17 cellular contexts compared by ENCODE assay signal in genomic region chr2:110867078-110867477, GRCh38.
DNase-seq lines count a peak whose midpoint lies in the region; ATAC-seq and TF ChIP-seq lines count a peak whose summit lies in the region.
"Had no signal": no experiment of that assay in that cellular context is flagged by ENCODE, and none has a peak within 500 bp of the region (broad histone marks: within the 10 kb centered on the region; RNA-seq: fewer than 3 reads in every experiment).

No MANE protein-coding gene starts in this region.

- POLR2A ChIA-PET in activated CD8-positive, alpha-beta T cell treated with anti-CD3 and anti-CD28 coated beads, Interleukin-2, amount 10 ng/mL, durations not matched to agents 7 days and 5 days (lab: Charles Lee), result interaction anchor here (1.5 kb wide), 1 partner anchor 10 kb away, joined by 5 read pairs; no protein-coding TSS in a partner anchor

- H4K20me1 ChIP-seq in H9 (ENCODE audit: control insufficient read depth, insufficient read depth, insufficient read length), result no peaks in the 10 kb centered on the region

- no peak overlapping the region for H2BK20ac ChIP-seq in H9 (ENCODE audit: low read depth, low read length, poor library complexity, severe bottlenecking)

- H3K56ac ChIP-seq in H9 (ENCODE audit: insufficient read length, low read depth, low read length), result no peak overlapping the region

- TF ChIP-seq CTCF in H9 (conservative IDR thresholded peaks at IDR 0.05) (no peak), neural crest cell (conservative IDR thresholded peaks at IDR 0.05) (no peak), gastroesophageal sphincter (IDR thresholded peaks at IDR 0.05) (no peak), heart left ventricle (IDR thresholded peaks at IDR 0.05) (no peak)

- CTCF ChIA-PET in activated CD8-positive, alpha-beta T cell treated with anti-CD3 and anti-CD28 coated beads, Interleukin-2, amount 10 ng/mL, durations not matched to agents 7 days and 5 days (lab: Charles Lee), result interaction anchor here (1.3 to 4.1 kb wide), 5 partner anchors 9 to 14 kb away, joined by 3 to 26 read pairs (median 5); no protein-coding TSS in a partner anchor

- DNase-seq in activated T-cell treated with anti-CD3 and anti-CD28 coated beads, Interleukin-2, amount 50 U/mL, for 24 hours, result no peak
- DNase-seq in activated T-cell treated with anti-CD3 and anti-CD28 coated beads, Interleukin-2, amount 50 U/mL, for 1 hour, result no peak
- no peak for DNase-seq in H9
- DNase-seq in activated CD8-positive, alpha-beta T cell treated with anti-CD3 and anti-CD28 coated beads, Interleukin-2, amount 10 ng/mL, durations not matched to agents 7 days and 5 days, result no peak
- DNase-seq in neural crest cell (ENCODE audit: low read depth, low spot score), result no peak
- DNase-seq in heart left ventricle, result no peak
- DNase-seq: AML-193; CD4-positive, alpha-beta T cell; DND-41; GDM1; HFFc6; NCI-H1436; NCI-H446; PC-9 had no signal

- no peak overlapping the region for H3K23ac ChIP-seq in H9 (ENCODE audit: insufficient read length, low read depth, low read length)

- H3K27ac Mint-ChIP-seq in activated T-cell treated with anti-CD3 and anti-CD28 coated beads, Interleukin-2, amount 50 U/mL, for 24 hours, result peak overlapping the region; percentile 82
- H3K27ac Mint-ChIP-seq in H9, result peak overlapping the region; percentile 23 to 86 (median 68); a peak in 5 of 7 replicates
- peak overlapping the region; percentile 5 for H3K27ac Mint-ChIP-seq in activated CD8-positive, alpha-beta T cell treated with anti-CD3 and anti-CD28 coated beads, Interleukin-2, amount 10 ng/mL, durations not matched to agents 7 days and 5 days
- H3K27ac Mint-ChIP-seq in neural crest cell (ENCODE audit: unreplicated experiment), result peak overlapping the region; percentile 64
- H3K27ac Mint-ChIP-seq: CD4-positive, alpha-beta T cell; GM23338; HFFc6 had no signal

- no peak overlapping the region for H2BK5ac ChIP-seq in H9 (ENCODE audit: insufficient read length, low read length)

- ATAC-seq in activated CD8-positive, alpha-beta T cell treated with anti-CD3 and anti-CD28 coated beads, Interleukin-2, amount 10 ng/mL, durations not matched to agents 7 days and 5 days, result no peak
- ATAC-seq in GM19397 (IDR thresholded peaks at IDR 0.05; ENCODE audit: unreplicated experiment) (no peak), gastroesophageal sphincter (no peak), heart left ventricle (no peak)

- no peak overlapping the region for H4K5ac ChIP-seq in H9 (ENCODE audit: insufficient read length, low read depth, low read length)

- no peak overlapping the region for H3K9ac ChIP-seq in H9 (ENCODE audit: extremely low read depth, insufficient read length, low read length)

- no peak overlapping the region for H3K4ac ChIP-seq in H9 (ENCODE audit: low read depth, low read length)

- no peaks in the 10 kb centered on the region for H3K36me3 Mint-ChIP-seq in activated T-cell treated with anti-CD3 and anti-CD28 coated beads, Interleukin-2, amount 50 U/mL, for 24 hours (ENCODE audit: low read depth)
- H3K36me3 Mint-ChIP-seq in H9 (ENCODE audit: insufficient read depth in 1 of 3, low read depth in 3 of 3) (peaks cover 2 to 20% (median 19%) of the 10 kb centered on the region in 3 experiments; a peak in 5 of 7 replicates), neural crest cell (ENCODE audit: low read depth) (no peaks in the 10 kb centered on the region)
- H3K36me3 Mint-ChIP-seq in activated CD8-positive, alpha-beta T cell treated with anti-CD3 and anti-CD28 coated beads, Interleukin-2, amount 10 ng/mL, durations not matched to agents 7 days and 5 days (ENCODE audit: low read depth), result no peaks in the 10 kb centered on the region

- no peaks in the 10 kb centered on the region for H3K79me1 ChIP-seq in H9 (ENCODE audit: insufficient read depth, low read depth, low read length, poor library complexity, severe bottlenecking)

- no peak for TF ChIP-seq POLR2A in gastroesophageal sphincter (IDR thresholded peaks at IDR 0.05)
- TF ChIP-seq POLR2A in heart left ventricle (IDR thresholded peaks at IDR 0.05), result no peak

- no peaks in the 10 kb centered on the region for H3K9me3 ChIP-seq in H9 (ENCODE audit: control insufficient read depth, low read depth, low read length)
- no peaks in the 10 kb centered on the region for H3K9me3 ChIP-seq in gastroesophageal sphincter
- H3K9me3 ChIP-seq in heart left ventricle, result no peaks in the 10 kb centered on the region

- no peak overlapping the region for H3K18ac ChIP-seq in H9 (ENCODE audit: insufficient read length, low read depth, low read length)

- H3K27me3 ChIP-seq in H9 (ENCODE audit: insufficient read depth, low read length), result no peaks in the 10 kb centered on the region
- H3K27me3 ChIP-seq in gastroesophageal sphincter, result peaks cover 17% of the 10 kb centered on the region
- peaks cover 0 to 35% (median 0%) of the 10 kb centered on the region in 9 donors for H3K27me3 ChIP-seq in heart left ventricle

- H3K4me2 ChIP-seq in H9 (ENCODE audit: insufficient read depth, insufficient read length, low read length), result no peak overlapping the region
- H3K4me2 ChIP-seq: GM23338, PC-9 had no signal

- H2BK15ac ChIP-seq in H9 (ENCODE audit: low read depth, low read length), result no peak overlapping the region

- no peaks in the 10 kb centered on the region for H3K9me3 Mint-ChIP-seq in activated T-cell treated with anti-CD3 and anti-CD28 coated beads, Interleukin-2, amount 50 U/mL, for 24 hours
- H3K9me3 Mint-ChIP-seq in H9 (no peaks in the 10 kb centered on the region), neural crest cell (no peaks in the 10 kb centered on the region)
- no peaks in the 10 kb centered on the region for H3K9me3 Mint-ChIP-seq in activated CD8-positive, alpha-beta T cell treated with anti-CD3 and anti-CD28 coated beads, Interleukin-2, amount 10 ng/mL, durations not matched to agents 7 days and 5 days (ENCODE audit: insufficient read depth)
- H3K9me3 Mint-ChIP-seq: CD4-positive, alpha-beta T cell; GM23338; HFFc6 had no signal

- intact Hi-C loops in heart left ventricle (cut with DNase I), result loop anchor here in 1 of 10 donors (5.0 kb wide), 1 partner anchor 85 kb away; no protein-coding TSS in a partner anchor

- H3K79me2 ChIP-seq in H9 (ENCODE audit: insufficient read depth, low read length), result no peaks in the 10 kb centered on the region

- TF ChIP-seq EP300 in gastroesophageal sphincter (IDR thresholded peaks at IDR 0.05), result no peak

- H4K8ac ChIP-seq in H9 (replicated peaks; ENCODE audit: insufficient read length, low read depth, low read length), result no peak overlapping the region

- no peak overlapping the region for H3K4me3 Mint-ChIP-seq in activated T-cell treated with anti-CD3 and anti-CD28 coated beads, Interleukin-2, amount 50 U/mL, for 24 hours
- H3K4me3 Mint-ChIP-seq in H9 (no peak overlapping the region), neural crest cell (no peak overlapping the region)
- no peak overlapping the region for H3K4me3 Mint-ChIP-seq in activated CD8-positive, alpha-beta T cell treated with anti-CD3 and anti-CD28 coated beads, Interleukin-2, amount 10 ng/mL, durations not matched to agents 7 days and 5 days
- H3K4me3 Mint-ChIP-seq: CD4-positive, alpha-beta T cell; GM23338; HFFc6 had no signal

- H3K27me3 Mint-ChIP-seq in activated T-cell treated with anti-CD3 and anti-CD28 coated beads, Interleukin-2, amount 50 U/mL, for 24 hours, result peaks cover 63% of the 10 kb centered on the region
- H3K27me3 Mint-ChIP-seq in H9 (ENCODE audit: low read depth), result no peaks in the 10 kb centered on the region
- H3K27me3 Mint-ChIP-seq in activated CD8-positive, alpha-beta T cell treated with anti-CD3 and anti-CD28 coated beads, Interleukin-2, amount 10 ng/mL, durations not matched to agents 7 days and 5 days (ENCODE audit: low read depth), result peaks cover 4% of the 10 kb centered on the region
- H3K27me3 Mint-ChIP-seq in neural crest cell (ENCODE audit: low read depth), result peaks cover 16% of the 10 kb centered on the region

- no peak overlapping the region for H2BK12ac ChIP-seq in H9 (ENCODE audit: insufficient read length, low read depth, low read length)

- no peak overlapping the region for H3K4me3 ChIP-seq in gastroesophageal sphincter
- H3K4me3 ChIP-seq in heart left ventricle, result no peak overlapping the region
- H3K4me3 ChIP-seq: GM23338, PC-9 had no signal

- H3K23me2 ChIP-seq in H9 (ENCODE audit: insufficient read length, low read depth, low read length, poor library complexity, severe bottlenecking), result no peaks in the 10 kb centered on the region

- H3T11ph ChIP-seq in H9 (ENCODE audit: low read length), result no peak overlapping the region

- no peak overlapping the region for H2AK5ac ChIP-seq in H9 (ENCODE audit: insufficient read length, low read length)

- no CpG with 5 or more reads among the region's 2 CpGs for WGBS in H9 (ENCODE audit: extremely low coverage, insufficient read length, low lambda C conversion rate)
- WGBS in gastroesophageal sphincter (ENCODE audit: low coverage in 1 of 2), 2 donors, result 81% methylated on average over 2 of the region's 2 CpGs; no CpG with 5 or more reads in 1 of the 2 donors
- WGBS in heart left ventricle, 4 donors, result 87 to 98% (median 94%) methylated on average over 2 of the region's 2 CpGs

- H3K4me1 ChIP-seq in H9 (ENCODE audit: insufficient read depth, low read length), result peaks cover 4% of the 10 kb centered on the region; the same call in 1 of the 2 replicates
- no peaks in the 10 kb centered on the region for H3K4me1 ChIP-seq in gastroesophageal sphincter
- H3K4me1 ChIP-seq in heart left ventricle, result no peaks in the 10 kb centered on the region

- no peak overlapping the region for H3K27ac ChIP-seq in H9 (ENCODE audit: insufficient read length, low read depth, low read length)
- H3K27ac ChIP-seq in gastroesophageal sphincter, result no peak overlapping the region
- H3K27ac ChIP-seq in heart left ventricle, result no peak overlapping the region
- H3K27ac ChIP-seq: PC-9 had no signal

- no peaks in the 10 kb centered on the region for H3K36me3 ChIP-seq in gastroesophageal sphincter
- H3K36me3 ChIP-seq in heart left ventricle, result no peaks in the 10 kb centered on the region

- H3K4me1 Mint-ChIP-seq in activated T-cell treated with anti-CD3 and anti-CD28 coated beads, Interleukin-2, amount 50 U/mL, for 24 hours (ENCODE audit: low read depth), result peaks cover 56% of the 10 kb centered on the region
- H3K4me1 Mint-ChIP-seq in H9 (peaks cover 28 to 50% of the 10 kb centered on the region in 2 experiments), neural crest cell (peaks cover 56% of the 10 kb centered on the region)
- peaks cover 74% of the 10 kb centered on the region for H3K4me1 Mint-ChIP-seq in activated CD8-positive, alpha-beta T cell treated with anti-CD3 and anti-CD28 coated beads, Interleukin-2, amount 10 ng/mL, durations not matched to agents 7 days and 5 days (ENCODE audit: low read depth)

- H4K91ac ChIP-seq in H9 (ENCODE audit: insufficient read length, low read depth, low read length), result no peak overlapping the region

- H2AFZ ChIP-seq in H9 (ENCODE audit: low read length), result no peak overlapping the region
- H2AFZ ChIP-seq: GM23338, PC-9 had no signal

- H3K14ac ChIP-seq in H9 (ENCODE audit: insufficient read depth, low read length), result no peak overlapping the region

- H2BK120ac ChIP-seq in H9 (ENCODE audit: low read depth, low read length, poor library complexity, severe bottlenecking), result no peak overlapping the region

Comparison
In these comparisons a context has a peak if more than half of its experiments do, and no peak if none do; other contexts are left out.
1. H3K27ac Mint-ChIP-seq: peak in every context shown above with its lines; median percentile 82 in activated T-cell treated with anti-CD3 and anti-CD28 coated beads, Interleukin-2, amount 50 U/mL, for 24 hours; 68 in H9; 64 in neural crest cell; 5 in activated CD8-positive, alpha-beta T cell treated with anti-CD3 and anti-CD28 coated beads, Interleukin-2, amount 10 ng/mL, durations not matched to agents 7 days and 5 days.